Comparison of ENCODE assay signal across 11 cellular contexts in genomic region chr14:100030441-100031153, GRCh38. TPM values are rescaled to one million over a fixed set of nuclear protein-coding genes. Genes with fewer than 3 reads are reported as not detected.
DNase-seq lines count a peak whose midpoint lies in the region; ATAC-seq, FAIRE-seq and TF ChIP-seq lines count a peak whose summit lies in the region.
"Had no signal": no experiment of that assay in that cellular context is flagged by ENCODE, and none has a peak within 500 bp of the region (broad histone marks: within the 10 kb centered on the region; RNA-seq: fewer than 3 reads in every experiment).

No MANE protein-coding gene starts in this region.

- TF ChIP-seq CTCF in AG04449 (IDR thresholded peaks at IDR 0.05; ENCODE audit: insufficient read depth, low read length, missing control alignments): no peak
- no peak for TF ChIP-seq CTCF in endothelial cell of umbilical vein (IDR thresholded peaks at IDR 0.05; ENCODE audit: extremely low read depth in 1 of 2, insufficient read depth in 1 of 2, low read depth in 1 of 2, low read length in 2 of 2)
- no peak for TF ChIP-seq CTCF in mucosa of descending colon (IDR thresholded peaks at IDR 0.05)
- TF ChIP-seq CTCF in BE2C (IDR thresholded peaks at IDR 0.05; ENCODE audit: low read depth, low read length): no peak

- peaks cover 25% of the 10 kb centered on the region for H3K4me1 ChIP-seq in endothelial cell of umbilical vein (ENCODE audit: control insufficient read depth, extremely low read depth, insufficient read depth, low read length)
- no peaks in the 10 kb centered on the region for H3K4me1 ChIP-seq in mucosa of descending colon (ENCODE audit: low read depth)
- H3K4me1 ChIP-seq in BE2C: peaks cover under 1% of the 10 kb centered on the region; the same call in 1 of the 2 replicates

- H3K79me2 ChIP-seq in endothelial cell of umbilical vein (ENCODE audit: control insufficient read depth, insufficient read depth, low read length): peaks cover 2% of the 10 kb centered on the region

- intact Hi-C loops in endothelial cell of umbilical vein (cut with micrococcal nuclease): no loop called here
- intact Hi-C loops in mucosa of descending colon (cut with DNase I, micrococcal nuclease): no loop called here

- peak; percentile 55 for FAIRE-seq in endothelial cell of umbilical vein (lab: Jason Lieb, UNC)

- H3K27ac ChIP-seq in endothelial cell of umbilical vein (ENCODE audit: insufficient read depth, low read depth, low read length): peak overlapping the region; percentile 73
- H3K27ac ChIP-seq: WERI-Rb-1 had no signal

- H3K27me3 ChIP-seq in endothelial cell of umbilical vein (ENCODE audit: control insufficient read depth in 2 of 2, insufficient read depth in 2 of 2, low read length in 2 of 2): no peaks in the 10 kb centered on the region
- H3K27me3 ChIP-seq in BE2C: no peaks in the 10 kb centered on the region

- peak; percentile 80 for DNase-seq in AG04449 (ENCODE audit: low read depth, low spot score)
- peak; percentile 88 for DNase-seq in M059J (ENCODE audit: low read depth)
- peak; percentile 52 for DNase-seq in endothelial cell of umbilical vein (ENCODE audit: low read depth, low spot score)
- peak in 1 of 3 donors; percentile 9 for DNase-seq in mucosa of descending colon
- DNase-seq in DMS79 treated with DMSO at 0.1 percent for 48 hours (lab: John Stamatoyannopoulos, UW): no peak
- no peak for DNase-seq in effector CD4-positive, alpha-beta T cell
- no peak for DNase-seq in BE2C
- DNase-seq: activated naive CD4-positive, alpha-beta T cell treated with Interleukin-2 at 50 U/mL for 16 hours; NCI-H69; WERI-Rb-1 had no signal

- TF ChIP-seq POLR2A in endothelial cell of umbilical vein (IDR thresholded peaks at IDR 0.05; ENCODE audit: low read depth, low read length): no peak

- H3K36me3 ChIP-seq in endothelial cell of umbilical vein (ENCODE audit: control insufficient read depth in 2 of 2, extremely low read depth in 1 of 2, insufficient read depth in 2 of 2, low read length in 2 of 2) (no peaks in the 10 kb centered on the region), mucosa of descending colon (ENCODE audit: low read depth) (no peaks in the 10 kb centered on the region), BE2C (no peaks in the 10 kb centered on the region)
- H3K36me3 ChIP-seq: WERI-Rb-1 had no signal

- dilution Hi-C loops in endothelial cell of umbilical vein (cut with MboI; ENCODE audit: extremely low pct_ligation_motif_present, low sequenced_read_pairs): no loop called here

- peak overlapping the region; percentile 94 for H3K4me2 ChIP-seq in endothelial cell of umbilical vein (ENCODE audit: insufficient read depth, low read length)

- CTCF ChIA-PET in AG04449 (lab: Yijun Ruan, JAX) (interaction anchor here (0.8 to 4.4 kb wide), 6 partner anchors 8 to 78 kb away, joined by 3 to 26 read pairs (median 4); no protein-coding TSS in a partner anchor), endothelial cell of umbilical vein (lab: Charles Lee) (interaction anchor here (0.9 to 2.8 kb wide), 7 partner anchors 15 to 162 kb away, joined by 3 to 12 read pairs (median 4); no protein-coding TSS in a partner anchor)

- no peaks in the 10 kb centered on the region for H4K20me1 ChIP-seq in endothelial cell of umbilical vein (replicated peaks; ENCODE audit: control insufficient read depth, extremely low read depth, insufficient read depth, low read length)

- ATAC-seq in mucosa of descending colon (peak; percentile 33), HG02970 (IDR thresholded peaks at IDR 0.05; ENCODE audit: low FRiP score, unreplicated experiment) (no peak)

- no TSS peak for BruUV-seq in endothelial cell of umbilical vein (replicated peaks; lab: Mats Ljungman, UMichigan)

- POLR2A ChIA-PET in AG04449 (lab: Yijun Ruan, JAX) (no interaction called here), endothelial cell of umbilical vein (lab: Charles Lee) (no interaction called here)

- H3K9me1 ChIP-seq in endothelial cell of umbilical vein (replicated peaks; ENCODE audit: control insufficient read depth, extremely low read depth, insufficient read depth, low read length): no peaks in the 10 kb centered on the region

- H3K4me3 ChIP-seq in AG04449 (ENCODE audit: low read depth, low read length): no peak overlapping the region
- H3K4me3 ChIP-seq in endothelial cell of umbilical vein (replicated peaks in 1 of 3; ENCODE audit: insufficient read depth in 1 of 3, low read depth in 1 of 3, low read length in 3 of 3): no peak overlapping the region
- H3K4me3 ChIP-seq in mucosa of descending colon: no peak overlapping the region
- no peak overlapping the region for H3K4me3 ChIP-seq in BE2C (ENCODE audit: low read depth, low read length)

- H3K9me3 ChIP-seq in endothelial cell of umbilical vein (replicated peaks; ENCODE audit: control insufficient read depth, insufficient read depth, low read length) (no peaks in the 10 kb centered on the region), mucosa of descending colon (no peaks in the 10 kb centered on the region), BE2C (no peaks in the 10 kb centered on the region)

- H2AFZ ChIP-seq in endothelial cell of umbilical vein (ENCODE audit: low read depth, low read length): no peak overlapping the region

- no peak overlapping the region for H3K9ac ChIP-seq in endothelial cell of umbilical vein (replicated peaks; ENCODE audit: extremely low read depth, insufficient read depth, low read length)

TF ChIP-seq in endothelial cell of umbilical vein, 7 proteins besides CTCF, POLR2A, EP300 and RAD21:
- TF ChIP-seq GATA2 (IDR thresholded peaks at IDR 0.05; ENCODE audit: insufficient read depth, insufficient read length, low read depth, low read length) (no peak), JUN (IDR thresholded peaks at IDR 0.05; ENCODE audit: borderline replicate concordance, insufficient read depth, insufficient read length, low read depth) (no peak)

RNA-seq across cellular contexts. Expression of gene EVL, which starts 34.6 kb away (rescaled TPM):
- total RNA-seq in M059J (2014; rRNA removed; shearing (Covaris generic)): 21.6 and 21.8 TPM in 2 replicates
- total RNA-seq in endothelial cell of umbilical vein (61.9 and 62.5 TPM in 2 replicates), mucosa of descending colon (10 to 100 TPM; 32.0 to 42.8 (median 36.0) TPM)
- polyA plus RNA-seq in endothelial cell of umbilical vein: 34.6 and 36.5 TPM in 2 replicates
- polyA plus RNA-seq in endothelial cell of umbilical vein (2011; cell fraction: cytosol; rRNA removed): 29.6 and 33.9 TPM in 2 replicates
- 164 and 173 TPM in 2 replicates for polyA plus RNA-seq in endothelial cell of umbilical vein (2011; cell fraction: nucleus; rRNA removed)
- polyA plus RNA-seq in endothelial cell of umbilical vein (2012): 46.6 and 50.4 TPM in 2 replicates
- 40.0 and 48.4 TPM in 2 replicates for polyA minus RNA-seq in endothelial cell of umbilical vein
- 4.7 TPM for polyA minus RNA-seq in endothelial cell of umbilical vein (2011; cell fraction: cytosol; rRNA and poly(A)+ RNA removed)
- 50.3 and 54.3 TPM in 2 replicates for polyA minus RNA-seq in endothelial cell of umbilical vein (2011; cell fraction: nucleus; rRNA and poly(A)+ RNA removed)
- 190 TPM for polyA plus RNA-seq in BE2C (2012; ENCODE audit: insufficient read depth, insufficient read length, low read depth)

Comparison
In these comparisons a context has a peak if more than half of its experiments do, and no peak if none do; other contexts are left out.
1. DNase-seq: peak in AG04449 (single experiment), M059J (single experiment) and endothelial cell of umbilical vein (single experiment); none in DMS79 treated with DMSO at 0.1 percent for 48 hours (single experiment), effector CD4-positive, alpha-beta T cell (single experiment) and BE2C (single experiment).